15 cellular contexts compared by ENCODE assay signal in the genomic region with DNA sequence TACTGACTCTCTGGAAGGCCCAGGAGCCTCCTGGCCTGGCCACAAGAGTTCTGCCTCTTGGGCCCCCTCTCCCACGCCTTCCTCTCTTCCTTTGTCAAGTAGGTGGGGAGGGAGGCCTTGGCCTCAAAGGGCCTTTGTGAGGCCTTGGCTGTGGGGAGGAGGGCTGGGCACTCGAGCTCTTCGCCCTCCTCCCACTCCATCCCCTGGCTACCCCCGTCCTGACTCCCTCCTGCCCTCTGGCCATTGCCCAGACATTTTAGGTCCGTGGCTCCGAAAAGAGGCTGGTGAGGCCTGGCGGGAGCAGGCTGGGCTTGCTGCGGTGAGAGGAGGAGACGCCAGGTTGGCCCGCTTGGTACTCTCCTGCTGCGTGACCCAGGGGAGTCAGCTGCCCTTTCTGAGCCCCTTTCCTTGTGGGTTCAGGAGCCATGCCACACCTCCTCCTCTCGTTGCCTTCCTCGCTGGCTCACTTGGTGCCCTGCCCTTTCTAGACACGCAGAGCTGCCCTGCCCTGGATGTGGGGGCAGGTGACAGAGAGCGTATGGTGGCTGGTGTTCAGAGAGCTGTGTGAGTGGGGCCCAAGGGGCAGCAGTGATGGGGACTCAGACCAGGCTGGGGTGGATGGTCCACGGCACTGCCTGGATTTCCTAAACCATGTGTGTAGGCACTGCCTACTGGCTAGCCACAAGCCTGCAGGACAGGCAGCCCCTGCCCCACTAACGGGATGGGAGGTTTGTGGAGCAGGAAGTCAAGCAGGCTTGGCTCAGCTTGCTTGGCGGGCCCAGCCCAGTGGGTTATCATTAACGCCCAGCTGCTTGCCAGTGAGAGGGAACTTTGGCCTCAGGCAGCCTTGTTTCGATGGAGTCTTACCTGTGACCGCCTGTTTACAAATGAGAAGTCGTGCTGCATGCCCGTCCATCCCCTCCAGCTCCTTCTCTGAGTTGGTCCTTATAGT. TPM values are rescaled to one million over a fixed set of nuclear protein-coding genes. Genes with fewer than 3 reads are reported as not detected.
A peak's percentile ranks its signal among the peaks of the same experiment; 100 is the strongest.
DNase-seq lines count a peak whose midpoint lies in the region; ATAC-seq and TF ChIP-seq lines count a peak whose summit lies in the region.
"Had no signal": no experiment of that assay in that cellular context is flagged by ENCODE, and none has a peak within 500 bp of the region (broad histone marks: within the 10 kb centered on the region; RNA-seq: fewer than 3 reads in every experiment).

No MANE protein-coding gene starts in this region.

- H3K36me3 ChIP-seq in right lobe of liver, result peaks cover 0 to 7% (median 0%) of the 10 kb centered on the region in 4 donors
- H3K36me3 ChIP-seq in spleen, result no peaks in the 10 kb centered on the region
- no peaks in the 10 kb centered on the region for H3K36me3 ChIP-seq in OCI-LY7 (ENCODE audit: insufficient read depth, low read length)
- H3K36me3 ChIP-seq: vagina had no signal

- DNase-seq in LoVo (ENCODE audit: low spot score) (peak; percentile 60), chondrocyte (ENCODE audit: low spot score) (peak; percentile 75), right lobe of liver (peak; percentile 83 to 91 (median 88)), spleen (peak; percentile 70), WTC11 (ENCODE audit: low spot score) (no peak), OCI-LY7 (ENCODE audit: low spot score) (no peak)
- DNase-seq: activated CD4-positive, alpha-beta T cell treated with anti-CD3 and anti-CD28 coated beads for 36 hours; mammary epithelial cell; NCI-H1417 treated with DMSO at 0.1 percent for 48 hours; NCI-H446; OCI-M1 had no signal

- no peak for TF ChIP-seq CTCF in chondrocyte (IDR thresholded peaks at IDR 0.05)
- no peak for TF ChIP-seq CTCF in right lobe of liver (IDR thresholded peaks at IDR 0.05)
- TF ChIP-seq CTCF in spleen (IDR thresholded peaks at IDR 0.05 in 8 of 11, conservative IDR thresholded peaks at IDR 0.05 in 3 of 11), result no peak
- no peak for TF ChIP-seq CTCF in WTC11 (IDR thresholded peaks at IDR 0.05)
- TF ChIP-seq CTCF in OCI-LY7 (conservative IDR thresholded peaks at IDR 0.05; ENCODE audit: low read length), result no peak

- H3K4me2 ChIP-seq in OCI-LY7 (ENCODE audit: low read length), result no peak overlapping the region

- WGBS in right lobe of liver (ENCODE audit: insufficient coverage, low coverage, low lambda C conversion rate, missing lambda C conversion rate), result 29% methylated on average over 7 of the region's 23 CpGs
- 73 to 84% (median 78%) methylated on average over 23 of the region's 23 CpGs for WGBS in spleen, 5 donors

- no TSS peak for BruUV-seq in OCI-LY7 (replicated peaks; lab: Mats Ljungman, UMichigan)

- H3K27me3 Mint-ChIP-seq in chondrocyte (ENCODE audit: low read depth), result no peaks in the 10 kb centered on the region
- H3K27me3 Mint-ChIP-seq in WTC11 (ENCODE audit: low read depth), result no peaks in the 10 kb centered on the region
- H3K27me3 Mint-ChIP-seq: activated CD4-positive, alpha-beta T cell treated with anti-CD3 and anti-CD28 coated beads for 36 hours had no signal

- H3K4me3 Mint-ChIP-seq in chondrocyte (ENCODE audit: unreplicated experiment) (no peak overlapping the region), WTC11 (no peak overlapping the region)
- H3K4me3 Mint-ChIP-seq: activated CD4-positive, alpha-beta T cell treated with anti-CD3 and anti-CD28 coated beads for 36 hours had no signal

- H3K4me1 ChIP-seq in right lobe of liver, result peaks cover 0 to 56% (median 22%) of the 10 kb centered on the region in 4 donors
- peaks cover 10 to 65% (median 27%) of the 10 kb centered on the region in 6 donors for H3K4me1 ChIP-seq in spleen
- H3K4me1 ChIP-seq in OCI-LY7 (ENCODE audit: insufficient read depth, low read length, poor library complexity, severe bottlenecking), result no peaks in the 10 kb centered on the region
- H3K4me1 ChIP-seq: parathyroid adenoma had no signal

- H3K79me2 ChIP-seq in OCI-LY7 (ENCODE audit: insufficient read depth, low read depth, low read length), result no peaks in the 10 kb centered on the region
- H3K79me2 ChIP-seq: parathyroid adenoma had no signal

- no peaks in the 10 kb centered on the region for H3K36me3 Mint-ChIP-seq in chondrocyte (ENCODE audit: low read depth)
- H3K36me3 Mint-ChIP-seq in WTC11, result no peaks in the 10 kb centered on the region

- no peaks in the 10 kb centered on the region for H4K20me1 ChIP-seq in OCI-LY7 (ENCODE audit: insufficient read depth, low read length)

- H2AFZ ChIP-seq in OCI-LY7 (ENCODE audit: low read length), result no peak overlapping the region
- H2AFZ ChIP-seq: parathyroid adenoma had no signal

- intact Hi-C loops in right lobe of liver (cut with DNase I) (no loop called here), spleen (cut with DNase I; ENCODE audit: low total_unique reads) (no loop called here), OCI-LY7 (cut with micrococcal nuclease; ENCODE audit: unreplicated experiment) (no loop called here)

- peaks cover 3% of the 10 kb centered on the region for H3K4me1 Mint-ChIP-seq in chondrocyte (ENCODE audit: low read depth)
- H3K4me1 Mint-ChIP-seq in WTC11, result peaks cover 12% of the 10 kb centered on the region

- peak; percentile 81 to 87 (median 85) for ATAC-seq in right lobe of liver
- ATAC-seq in WTC11, result no peak
- no peak for ATAC-seq in HG02885 (IDR thresholded peaks at IDR 0.05; ENCODE audit: poor library complexity, unreplicated experiment)
- ATAC-seq in GM18861 (IDR thresholded peaks at IDR 0.05; ENCODE audit: unreplicated experiment), result no peak
- ATAC-seq: activated CD4-positive, alpha-beta T cell treated with anti-CD3 and anti-CD28 coated beads for 36 hours had no signal

- POLR2A ChIA-PET in WTC11 (lab: Charles Lee) (no interaction called here), OCI-LY7 (lab: Charles Lee) (no interaction called here)

- H3K9me3 ChIP-seq in right lobe of liver (no peaks in the 10 kb centered on the region), spleen (no peaks in the 10 kb centered on the region), OCI-LY7 (ENCODE audit: low read length) (no peaks in the 10 kb centered on the region)
- H3K9me3 ChIP-seq: vagina had no signal

- CTCF ChIA-PET in WTC11 (lab: Charles Lee), result interaction anchor here (0.6 to 1.3 kb wide), 3 partner anchors 18 to 167 kb away, joined by 3 to 5 read pairs (median 3); no protein-coding TSS in a partner anchor
- CTCF ChIA-PET in OCI-LY7 (lab: Charles Lee; ENCODE audit: unreplicated experiment), result no interaction called here

- TF ChIP-seq POLR2A in right lobe of liver (IDR thresholded peaks at IDR 0.05), result peak; percentile 57
- no peak for TF ChIP-seq POLR2A in spleen (IDR thresholded peaks at IDR 0.05)

- no peaks in the 10 kb centered on the region for H3K9me3 Mint-ChIP-seq in chondrocyte (ENCODE audit: low read depth)
- no peaks in the 10 kb centered on the region for H3K9me3 Mint-ChIP-seq in WTC11

- H3K27ac ChIP-seq in right lobe of liver (peak overlapping the region; percentile 70 to 86 (median 85)), spleen (peak overlapping the region in 1 of 8 donors; percentile 7), OCI-LY7 (ENCODE audit: low read depth, low read length, poor library complexity, severe bottlenecking) (no peak overlapping the region)
- H3K27ac ChIP-seq: parathyroid adenoma, vagina had no signal

- no peaks in the 10 kb centered on the region for H3K9me2 ChIP-seq in OCI-LY7 (ENCODE audit: insufficient read depth, low read length)

- no peak overlapping the region for H3K27ac Mint-ChIP-seq in chondrocyte (ENCODE audit: unreplicated experiment)
- H3K27ac Mint-ChIP-seq in WTC11, result no peak overlapping the region
- H3K27ac Mint-ChIP-seq: activated CD4-positive, alpha-beta T cell treated with anti-CD3 and anti-CD28 coated beads for 36 hours had no signal

- H3K27me3 ChIP-seq in right lobe of liver (no peaks in the 10 kb centered on the region), spleen (replicated peaks in 1 of 7) (no peaks in the 10 kb centered on the region)
- H3K27me3 ChIP-seq: vagina had no signal

- no peak overlapping the region for H3K4me3 ChIP-seq in right lobe of liver
- H3K4me3 ChIP-seq in spleen, result no peak overlapping the region
- H3K4me3 ChIP-seq in OCI-LY7 (ENCODE audit: low read depth, low read length, poor library complexity, severe bottlenecking), result no peak overlapping the region
- H3K4me3 ChIP-seq: vagina had no signal

TF ChIP-seq in WTC11, 78 proteins besides CTCF, POLR2A, EP300 and RAD21 (continues in another document):
- no peak for TF ChIP-seq FOXP1 (CRISPR knock-in tag; IDR thresholded peaks at IDR 0.05; ENCODE audit: borderline replicate concordance)
- no peak for TF ChIP-seq NFATC4 (CRISPR knock-in tag; IDR thresholded peaks at IDR 0.05)
- TF ChIP-seq, protein P1, sequence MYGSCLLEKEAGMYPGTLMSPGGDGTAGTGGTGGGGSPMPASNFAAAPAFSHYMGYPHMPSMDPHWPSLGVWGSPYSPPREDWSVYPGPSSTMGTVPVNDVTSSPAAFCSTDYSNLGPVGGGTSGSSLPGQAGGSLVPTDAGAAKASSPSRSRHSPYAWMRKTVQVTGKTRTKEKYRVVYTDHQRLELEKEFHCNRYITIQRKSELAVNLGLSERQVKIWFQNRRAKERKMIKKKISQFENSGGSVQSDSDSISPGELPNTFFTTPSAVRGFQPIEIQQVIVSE (CRISPR knock-in tag; IDR thresholded peaks at IDR 0.05; ENCODE audit: borderline replicate concordance), result no peak

RNA-seq across cellular contexts. Expression of a gene that starts 15.8 kb away (rescaled TPM):
- not detected in 3 replicates for total RNA-seq in chondrocyte
- total RNA-seq in right lobe of liver, result 1 to 10 TPM in 5 of 6 experiments, not detected in 1; 1.0 to 4.2 (median 2.0) TPM
- under 1 TPM in 1 of 7 donors, not detected in 6; 0.64 TPM for total RNA-seq in spleen
- under 1 TPM in 1 of 3 donors, not detected in 2; 0.51 TPM for polyA plus RNA-seq in spleen
- total RNA-seq in WTC11 (2021), result 1.4 TPM in 1 of 3 replicates, not detected in the others
- not detected in 2 replicates for total RNA-seq in OCI-LY7 (2014; rRNA removed; shearing (Covaris generic))
- not detected in 2 replicates for total RNA-seq in OCI-LY7 (2022)
- total RNA-seq: activated CD4-positive, alpha-beta T cell treated with anti-CD3 and anti-CD28 coated beads for 36 hours; mammary epithelial cell; vagina had no signal
- polyA plus RNA-seq: mammary epithelial cell had no signal

RNA-seq across cellular contexts. Expression of a gene that starts 20.0 kb away (rescaled TPM):
- 11.9 to 16.7 TPM (median 13.6 TPM) in 3 replicates for total RNA-seq in chondrocyte
- 10 to 100 TPM; 23.1 to 66.7 (median 43.3) TPM for total RNA-seq in right lobe of liver
- total RNA-seq in spleen, result 1 to 10 TPM; 3.5 to 9.2 (median 8.0) TPM
- 1 to 10 TPM in 1 of 3 donors, under 1 TPM in 2; 0.80 to 2.4 (median 0.96) TPM for polyA plus RNA-seq in spleen
- total RNA-seq in WTC11 (2021), result 24.0 to 27.4 TPM (median 24.3 TPM) in 3 replicates
- total RNA-seq in OCI-LY7 (2014; rRNA removed; shearing (Covaris generic)), result 0.98 and 1.4 TPM in 2 replicates
- 1.5 TPM in 2 replicates for total RNA-seq in OCI-LY7 (2022)

RNA-seq across cellular contexts. Expression of a gene that starts 41.2 kb away (rescaled TPM):
- total RNA-seq in chondrocyte, result not detected in 3 replicates
- total RNA-seq in right lobe of liver, result 10 to 100 TPM; 23.6 to 39.6 (median 32.0) TPM
- total RNA-seq in spleen, result 100 to 1,000 TPM in 1 of 7 donors, 10 to 100 TPM in 6; 27.2 to 147 (median 61.0) TPM
- 10 to 100 TPM in 2 of 3 donors, 1 to 10 TPM in 1; 3.5 to 14.3 (median 11.3) TPM for polyA plus RNA-seq in spleen
- 2.1 to 2.5 TPM (median 2.3 TPM) in 3 replicates for total RNA-seq in WTC11 (2021)
- not detected in 2 replicates for total RNA-seq in OCI-LY7 (2014; rRNA removed; shearing (Covaris generic))
- total RNA-seq in OCI-LY7 (2022), result not detected in 2 replicates

RNA-seq across cellular contexts. Expression of a gene that starts 52.6 kb away (rescaled TPM):
- not detected in 3 replicates for total RNA-seq in chondrocyte
- not detected for total RNA-seq in right lobe of liver
- not detected for total RNA-seq in spleen
- not detected for polyA plus RNA-seq in spleen
- 0.07 to 0.14 TPM in 2 of 3 replicates, not detected in the other for total RNA-seq in WTC11 (2021)
- total RNA-seq in OCI-LY7 (2014; rRNA removed; shearing (Covaris generic)), result not detected in 2 replicates
- not detected in 2 replicates for total RNA-seq in OCI-LY7 (2022)
- total RNA-seq: activated CD4-positive, alpha-beta T cell treated with anti-CD3 and anti-CD28 coated beads for 36 hours; mammary epithelial cell; vagina had no signal
- polyA plus RNA-seq: mammary epithelial cell had no signal

Comparison
In these comparisons a context has a peak if more than half of its experiments do, and no peak if none do; other contexts are left out.
1. DNase-seq: peak in LoVo (single experiment), chondrocyte (single experiment), right lobe of liver (3 of 3) and spleen (single experiment); none in WTC11 (single experiment) and OCI-LY7 (single experiment).
2. ATAC-seq: peak in right lobe of liver (4 of 4); none in WTC11 (single experiment), HG02885 (single experiment) and GM18861 (single experiment).